Comparison of ENCODE assay signal across 9 cellular contexts in the genomic region with DNA sequence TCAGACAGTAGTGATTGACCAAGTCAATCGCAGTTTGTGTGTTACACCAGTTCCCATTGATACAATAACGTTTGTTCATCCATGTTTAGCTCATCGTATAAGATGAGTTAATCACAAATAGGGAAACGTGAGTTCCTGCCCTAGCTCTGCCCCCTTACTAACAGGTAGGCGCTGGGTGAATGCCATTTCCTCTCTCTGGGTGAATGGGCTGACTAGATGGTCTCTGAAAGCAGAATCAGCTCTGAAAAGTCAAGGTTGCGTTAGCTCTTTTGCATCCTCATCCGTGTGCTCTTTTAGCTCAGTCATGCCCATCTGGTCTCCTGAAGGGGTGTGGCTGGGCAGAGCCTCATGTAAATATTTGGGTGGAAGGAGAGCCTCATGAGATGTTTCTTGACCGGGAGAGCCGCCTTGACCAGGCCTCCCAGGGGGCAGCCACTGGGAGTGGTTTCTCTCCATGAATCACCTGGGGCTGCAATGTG.
DNase-seq lines count a peak whose midpoint lies in the region; ATAC-seq and TF ChIP-seq lines count a peak whose summit lies in the region.
"Had no signal": no experiment of that assay in that cellular context is flagged by ENCODE, and none has a peak within 500 bp of the region (broad histone marks: within the 10 kb centered on the region; RNA-seq: fewer than 3 reads in every experiment).

No MANE protein-coding gene starts in this region.

- DNase-seq in natural killer cell treated with Interleukin-12 subunit alpha and Interleukin-12 subunit beta and Interleukin-15 and Interleukin-18, amount 100 ng/mL, for 72 hours (ENCODE audit: low spot score) = no peak
- DNase-seq in natural killer cell = no peak
- DNase-seq in HuH-7 (ENCODE audit: low spot score) = no peak
- no peak for DNase-seq in LoVo (ENCODE audit: low spot score)
- DNase-seq in ovary = no peak
- DNase-seq: NCI-H1694 had no signal

- TF ChIP-seq EP300 in ovary (IDR thresholded peaks at IDR 0.05) = no peak

- peaks cover 5% of the 10 kb centered on the region for H3K36me3 Mint-ChIP-seq in natural killer cell treated with Interleukin-12 subunit alpha and Interleukin-12 subunit beta and Interleukin-15 and Interleukin-18, amount 100 ng/mL, for 72 hours
- H3K36me3 Mint-ChIP-seq in natural killer cell = no peaks in the 10 kb centered on the region
- peaks cover 22% of the 10 kb centered on the region for H3K36me3 Mint-ChIP-seq in T-helper 1 cell treated with Interleukin-12 subunit alpha and Interleukin-12 subunit beta and Interleukin-4 antibody, amounts not matched to agents 30 μg/mL and 1 μg/mL, for 36 hours (ENCODE audit: low read depth)

- H3K9me3 ChIP-seq in ovary = no peaks in the 10 kb centered on the region

- peaks cover 61 to 65% of the 10 kb centered on the region in 2 donors for H3K4me1 Mint-ChIP-seq in natural killer cell treated with Interleukin-12 subunit alpha and Interleukin-12 subunit beta and Interleukin-15 and Interleukin-18, amount 100 ng/mL, for 72 hours (ENCODE audit: low read depth in 2 of 2)
- H3K4me1 Mint-ChIP-seq in natural killer cell = peaks cover 45 to 46% of the 10 kb centered on the region in 2 donors
- H3K4me1 Mint-ChIP-seq in T-helper 1 cell treated with Interleukin-12 subunit alpha and Interleukin-12 subunit beta and Interleukin-4 antibody, amounts not matched to agents 30 μg/mL and 1 μg/mL, for 36 hours (ENCODE audit: low read depth) = peaks cover 68% of the 10 kb centered on the region

- H3K27me3 Mint-ChIP-seq in natural killer cell treated with Interleukin-12 subunit alpha and Interleukin-12 subunit beta and Interleukin-15 and Interleukin-18, amount 100 ng/mL, for 72 hours = no peaks in the 10 kb centered on the region
- H3K27me3 Mint-ChIP-seq in natural killer cell (ENCODE audit: low read depth in 2 of 2) = peaks cover 0 to 3% of the 10 kb centered on the region in 2 donors
- no peaks in the 10 kb centered on the region for H3K27me3 Mint-ChIP-seq in T-helper 1 cell treated with Interleukin-12 subunit alpha and Interleukin-12 subunit beta and Interleukin-4 antibody, amounts not matched to agents 30 μg/mL and 1 μg/mL, for 36 hours (ENCODE audit: low read depth)

- TF ChIP-seq CTCF in natural killer cell (IDR thresholded peaks at IDR 0.05) (no peak), ovary (IDR thresholded peaks at IDR 0.05) (no peak)

- 76 to 81% (median 77%) methylated on average over 9 of the region's 9 CpGs for WGBS in ovary, 3 donors

- peaks cover 4% of the 10 kb centered on the region for H3K9me3 Mint-ChIP-seq in natural killer cell treated with Interleukin-12 subunit alpha and Interleukin-12 subunit beta and Interleukin-15 and Interleukin-18, amount 100 ng/mL, for 72 hours
- peaks cover 0 to 2% of the 10 kb centered on the region in 2 donors for H3K9me3 Mint-ChIP-seq in natural killer cell
- peaks cover 4% of the 10 kb centered on the region for H3K9me3 Mint-ChIP-seq in T-helper 1 cell treated with Interleukin-12 subunit alpha and Interleukin-12 subunit beta and Interleukin-4 antibody, amounts not matched to agents 30 μg/mL and 1 μg/mL, for 36 hours

- no peaks in the 10 kb centered on the region for H3K36me3 ChIP-seq in ovary

- no peaks in the 10 kb centered on the region for H3K27me3 ChIP-seq in ovary

- H3K4me1 ChIP-seq in ovary (ENCODE audit: insufficient read depth) = no peaks in the 10 kb centered on the region

- TF ChIP-seq POLR2A in ovary (IDR thresholded peaks at IDR 0.05) = no peak

- no peak for ATAC-seq in natural killer cell treated with Interleukin-12 subunit alpha and Interleukin-12 subunit beta and Interleukin-15 and Interleukin-18, amount 100 ng/mL, for 72 hours
- no peak for ATAC-seq in natural killer cell
- peak; percentile 49 for ATAC-seq in HG02678 (IDR thresholded peaks at IDR 0.05; ENCODE audit: unreplicated experiment)
- no peak for ATAC-seq in HG03135 (IDR thresholded peaks at IDR 0.05; ENCODE audit: unreplicated experiment)

- peak overlapping the region; percentile 92 to 100 for H3K27ac Mint-ChIP-seq in natural killer cell treated with Interleukin-12 subunit alpha and Interleukin-12 subunit beta and Interleukin-15 and Interleukin-18, amount 100 ng/mL, for 72 hours
- peak overlapping the region in 1 of 2 donors; percentile 97 for H3K27ac Mint-ChIP-seq in natural killer cell
- H3K27ac Mint-ChIP-seq in T-helper 1 cell treated with Interleukin-12 subunit alpha and Interleukin-12 subunit beta and Interleukin-4 antibody, amounts not matched to agents 30 μg/mL and 1 μg/mL, for 36 hours = peak overlapping the region; percentile 97

- intact Hi-C loops in natural killer cell (cut with micrococcal nuclease) (loop anchor here (5.0 kb wide), 1 partner anchor 61 kb away; no protein-coding TSS in a partner anchor), ovary (cut with DNase I) (loop anchor here in 1 of 4 donors (10.0 kb wide), 1 partner anchor 238 kb away; no protein-coding TSS in a partner anchor)

- no peak overlapping the region for H3K27ac ChIP-seq in ovary

- H3K4me3 Mint-ChIP-seq in natural killer cell treated with Interleukin-12 subunit alpha and Interleukin-12 subunit beta and Interleukin-15 and Interleukin-18, amount 100 ng/mL, for 72 hours = peak overlapping the region; percentile 65
- H3K4me3 Mint-ChIP-seq in natural killer cell = no peak overlapping the region
- H3K4me3 Mint-ChIP-seq in T-helper 1 cell treated with Interleukin-12 subunit alpha and Interleukin-12 subunit beta and Interleukin-4 antibody, amounts not matched to agents 30 μg/mL and 1 μg/mL, for 36 hours = peak overlapping the region; percentile 74

- H3K4me3 ChIP-seq in ovary = no peak overlapping the region
